ENCODE assay signal across 9 cellular contexts in the genomic region with DNA sequence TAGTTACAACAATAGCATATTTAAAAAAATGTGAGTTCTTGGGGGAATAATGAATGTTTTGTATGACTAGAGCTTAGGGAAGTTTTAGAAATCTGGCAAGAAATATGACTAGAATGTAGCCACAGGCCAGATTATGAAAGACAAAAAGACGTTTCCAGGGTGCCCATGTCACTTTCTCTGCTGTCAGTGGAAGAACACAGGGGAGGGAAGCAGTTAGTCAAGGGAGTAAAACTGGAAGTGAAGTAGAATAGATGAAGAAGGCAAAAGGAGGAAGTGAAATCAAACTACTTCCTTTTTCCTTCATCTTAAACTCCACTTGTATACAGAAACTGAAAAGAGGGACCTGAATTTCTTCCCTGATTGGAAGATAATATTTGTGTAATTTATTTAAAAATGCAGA.
DNase-seq lines count a peak whose midpoint lies in the region; ATAC-seq and TF ChIP-seq lines count a peak whose summit lies in the region.
"Had no signal": no experiment of that assay in that cellular context is flagged by ENCODE, and none has a peak within 500 bp of the region (broad histone marks: within the 10 kb centered on the region; RNA-seq: fewer than 3 reads in every experiment).

No MANE protein-coding gene starts in this region.

- H3K27me3 Mint-ChIP-seq in activated T-helper 2 cell treated with anti-CD3 and anti-CD28 coated beads, Interferon-gamma antibody, Interleukin-2, Interleukin-4, amounts not matched to agents 10 μg/mL and 5 μg/mL and 100 μg/mL, durations not matched to agents 14 hours and 24 hours and 36 hours (ENCODE audit: low read depth): no peaks in the 10 kb centered on the region
- no peaks in the 10 kb centered on the region for H3K27me3 Mint-ChIP-seq in natural killer cell treated with Interleukin-12 subunit alpha and Interleukin-12 subunit beta and Interleukin-15 and Interleukin-18, amount 100 ng/mL, for 72 hours
- H3K27me3 Mint-ChIP-seq: activated naive CD4-positive, alpha-beta T cell treated with anti-CD3 and anti-CD28 coated beads, Interleukin-2, amount 10 ng/mL, durations not matched to agents 7 days and 5 days had no signal

- no peaks in the 10 kb centered on the region for H3K4me1 Mint-ChIP-seq in activated T-helper 2 cell treated with anti-CD3 and anti-CD28 coated beads, Interferon-gamma antibody, Interleukin-2, Interleukin-4, amounts not matched to agents 10 μg/mL and 5 μg/mL and 100 μg/mL, durations not matched to agents 14 hours and 24 hours and 36 hours (ENCODE audit: low read depth)
- peaks cover 2 to 4% of the 10 kb centered on the region in 2 donors for H3K4me1 Mint-ChIP-seq in natural killer cell treated with Interleukin-12 subunit alpha and Interleukin-12 subunit beta and Interleukin-15 and Interleukin-18, amount 100 ng/mL, for 72 hours (ENCODE audit: low read depth in 2 of 2)

- DNase-seq in GM12864 (ENCODE audit: low read depth): peak; percentile 52
- DNase-seq in LHCN-M2 (ENCODE audit: low read depth): peak; percentile 24
- DNase-seq in left ventricle myocardium superior: no peak
- no peak for DNase-seq in NCI-H2107 (lab: John Stamatoyannopoulos, UW)
- no peak for DNase-seq in activated T-helper 2 cell treated with anti-CD3 and anti-CD28 coated beads, Interferon-gamma antibody, Interleukin-2, Interleukin-4, amounts not matched to agents 10 μg/mL and 5 μg/mL and 100 μg/mL, durations not matched to agents 14 hours and 24 hours and 36 hours (ENCODE audit: low spot score)
- DNase-seq in natural killer cell treated with Interleukin-12 subunit alpha and Interleukin-12 subunit beta and Interleukin-15 and Interleukin-18, amount 100 ng/mL, for 72 hours (ENCODE audit: low spot score): no peak
- DNase-seq in left colon: no peak
- DNase-seq: activated naive CD4-positive, alpha-beta T cell treated with anti-CD3 and anti-CD28 coated beads, Interleukin-2, amount 10 ng/mL, durations not matched to agents 7 days and 5 days had no signal

- ATAC-seq in GM21723 (IDR thresholded peaks at IDR 0.05; ENCODE audit: unreplicated experiment): peak; percentile 88
- peak; percentile 40 for ATAC-seq in left ventricle myocardium superior
- no peak for ATAC-seq in natural killer cell treated with Interleukin-12 subunit alpha and Interleukin-12 subunit beta and Interleukin-15 and Interleukin-18, amount 100 ng/mL, for 72 hours
- no peak for ATAC-seq in left colon

- peaks cover 5% of the 10 kb centered on the region for H3K36me3 Mint-ChIP-seq in activated T-helper 2 cell treated with anti-CD3 and anti-CD28 coated beads, Interferon-gamma antibody, Interleukin-2, Interleukin-4, amounts not matched to agents 10 μg/mL and 5 μg/mL and 100 μg/mL, durations not matched to agents 14 hours and 24 hours and 36 hours (ENCODE audit: low read depth)
- peaks cover 12% of the 10 kb centered on the region for H3K36me3 Mint-ChIP-seq in natural killer cell treated with Interleukin-12 subunit alpha and Interleukin-12 subunit beta and Interleukin-15 and Interleukin-18, amount 100 ng/mL, for 72 hours

- no peak for TF ChIP-seq CTCF in GM12864 (IDR thresholded peaks at IDR 0.05; ENCODE audit: low read depth, low read length, missing control alignments)

- no peak overlapping the region for H3K27ac Mint-ChIP-seq in activated T-helper 2 cell treated with anti-CD3 and anti-CD28 coated beads, Interferon-gamma antibody, Interleukin-2, Interleukin-4, amounts not matched to agents 10 μg/mL and 5 μg/mL and 100 μg/mL, durations not matched to agents 14 hours and 24 hours and 36 hours
- H3K27ac Mint-ChIP-seq in natural killer cell treated with Interleukin-12 subunit alpha and Interleukin-12 subunit beta and Interleukin-15 and Interleukin-18, amount 100 ng/mL, for 72 hours: no peak overlapping the region
- H3K27ac Mint-ChIP-seq: activated naive CD4-positive, alpha-beta T cell treated with anti-CD3 and anti-CD28 coated beads, Interleukin-2, amount 10 ng/mL, durations not matched to agents 7 days and 5 days had no signal

- intact Hi-C loops in left ventricle myocardium superior (cut with micrococcal nuclease): no loop called here
- intact Hi-C loops in activated T-helper 2 cell treated with anti-CD3 and anti-CD28 coated beads, Interferon-gamma antibody, Interleukin-2, Interleukin-4, amounts not matched to agents 10 μg/mL and 5 μg/mL and 100 μg/mL, durations not matched to agents 14 hours and 24 hours and 36 hours (cut with micrococcal nuclease): no loop called here
- intact Hi-C loops in left colon (cut with DNase I, micrococcal nuclease): no loop called here

- H3K4me3 Mint-ChIP-seq in activated T-helper 2 cell treated with anti-CD3 and anti-CD28 coated beads, Interferon-gamma antibody, Interleukin-2, Interleukin-4, amounts not matched to agents 10 μg/mL and 5 μg/mL and 100 μg/mL, durations not matched to agents 14 hours and 24 hours and 36 hours (ENCODE audit: low read depth): no peak overlapping the region
- no peak overlapping the region for H3K4me3 Mint-ChIP-seq in natural killer cell treated with Interleukin-12 subunit alpha and Interleukin-12 subunit beta and Interleukin-15 and Interleukin-18, amount 100 ng/mL, for 72 hours
- H3K4me3 Mint-ChIP-seq: activated naive CD4-positive, alpha-beta T cell treated with anti-CD3 and anti-CD28 coated beads, Interleukin-2, amount 10 ng/mL, durations not matched to agents 7 days and 5 days had no signal

- H3K9me3 Mint-ChIP-seq in activated T-helper 2 cell treated with anti-CD3 and anti-CD28 coated beads, Interferon-gamma antibody, Interleukin-2, Interleukin-4, amounts not matched to agents 10 μg/mL and 5 μg/mL and 100 μg/mL, durations not matched to agents 14 hours and 24 hours and 36 hours: peaks cover 24% of the 10 kb centered on the region
- H3K9me3 Mint-ChIP-seq in natural killer cell treated with Interleukin-12 subunit alpha and Interleukin-12 subunit beta and Interleukin-15 and Interleukin-18, amount 100 ng/mL, for 72 hours: peaks cover 7% of the 10 kb centered on the region

- H3K4me3 ChIP-seq in GM12864 (ENCODE audit: low read depth, low read length): no peak overlapping the region

Comparison
In these comparisons a context has a peak if more than half of its experiments do, and no peak if none do; other contexts are left out.
1. DNase-seq: peak in GM12864 (single experiment) and LHCN-M2 (single experiment); none in left ventricle myocardium superior (single experiment), NCI-H2107 (single experiment), activated T-helper 2 cell treated with anti-CD3 and anti-CD28 coated beads, Interferon-gamma antibody, Interleukin-2, Interleukin-4, amounts not matched to agents 10 μg/mL and 5 μg/mL and 100 μg/mL, durations not matched to agents 14 hours and 24 hours and 36 hours (single experiment), natural killer cell treated with Interleukin-12 subunit alpha and Interleukin-12 subunit beta and Interleukin-15 and Interleukin-18, amount 100 ng/mL, for 72 hours (single experiment) and left colon (0 of 2).
2. ATAC-seq: peak in GM21723 (single experiment) and left ventricle myocardium superior (single experiment); none in natural killer cell treated with Interleukin-12 subunit alpha and Interleukin-12 subunit beta and Interleukin-15 and Interleukin-18, amount 100 ng/mL, for 72 hours (0 of 2) and left colon (single experiment).